In genomic region chr19:55678121-55678671, GRCh38 we compare ENCODE assay signal across 8 cellular contexts. TPM values are rescaled to one million over a fixed set of nuclear protein-coding genes. Genes with fewer than 3 reads are reported as not detected.
A peak's percentile ranks its signal among the peaks of the same experiment; 100 is the strongest.
DNase-seq lines count a peak whose midpoint lies in the region; ATAC-seq and TF ChIP-seq lines count a peak whose summit lies in the region.

No MANE protein-coding gene starts in this region.

- no peaks in the 10 kb centered on the region for H3K27me3 Mint-ChIP-seq in effector memory CD8-positive, alpha-beta T cell
- H3K27me3 Mint-ChIP-seq in stimulated activated naive B cell treated with anti-CD40 and anti-IgM and Interleukin-4, amounts not matched to agents 10 μg/mL and 1 μg/mL and 100 μg/mL, for 72 hours = no peaks in the 10 kb centered on the region

- no peaks in the 10 kb centered on the region for H3K9me3 Mint-ChIP-seq in effector memory CD8-positive, alpha-beta T cell
- no peaks in the 10 kb centered on the region for H3K9me3 Mint-ChIP-seq in stimulated activated naive B cell treated with anti-CD40 and anti-IgM and Interleukin-4, amounts not matched to agents 10 μg/mL and 1 μg/mL and 100 μg/mL, for 72 hours

- peak overlapping the region; percentile 13 to 59 for H3K27ac Mint-ChIP-seq in effector memory CD8-positive, alpha-beta T cell
- H3K27ac Mint-ChIP-seq in stimulated activated naive B cell treated with anti-CD40 and anti-IgM and Interleukin-4, amounts not matched to agents 10 μg/mL and 1 μg/mL and 100 μg/mL, for 72 hours = peak overlapping the region; percentile 98

- H3K4me3 Mint-ChIP-seq in effector memory CD8-positive, alpha-beta T cell = peak overlapping the region in 1 of 2 donors; percentile 40
- H3K4me3 Mint-ChIP-seq in stimulated activated naive B cell treated with anti-CD40 and anti-IgM and Interleukin-4, amounts not matched to agents 10 μg/mL and 1 μg/mL and 100 μg/mL, for 72 hours = peak overlapping the region; percentile 75 to 95

- intact Hi-C loops in uterus (cut with DNase I; ENCODE audit: low total_unique reads) = no loop called here

- no peak overlapping the region for H3K4me3 ChIP-seq in uterus

- peak; percentile 40 for TF ChIP-seq CTCF in GM10248 (IDR thresholded peaks at IDR 0.05; ENCODE audit: control extremely low read depth, extremely low read depth, low read depth, missing control alignments)
- TF ChIP-seq CTCF in uterus (IDR thresholded peaks at IDR 0.05) = no peak

- peaks cover 38 to 44% of the 10 kb centered on the region in 2 donors for H3K4me1 Mint-ChIP-seq in effector memory CD8-positive, alpha-beta T cell (ENCODE audit: low read depth in 2 of 2)
- H3K4me1 Mint-ChIP-seq in stimulated activated naive B cell treated with anti-CD40 and anti-IgM and Interleukin-4, amounts not matched to agents 10 μg/mL and 1 μg/mL and 100 μg/mL, for 72 hours = peaks cover 46 to 68% of the 10 kb centered on the region in 2 donors

- no peaks in the 10 kb centered on the region for H3K36me3 ChIP-seq in uterus

- TF ChIP-seq POLR2A in uterus (IDR thresholded peaks at IDR 0.05) = no peak

- no peaks in the 10 kb centered on the region for H3K9me3 ChIP-seq in uterus

- H3K27me3 ChIP-seq in uterus = no peaks in the 10 kb centered on the region

- ATAC-seq in GM19467 (IDR thresholded peaks at IDR 0.05; ENCODE audit: unreplicated experiment) (peak; percentile 62), HG03469 (IDR thresholded peaks at IDR 0.05; ENCODE audit: unreplicated experiment) (peak; percentile 62)
- no peak for ATAC-seq in effector memory CD8-positive, alpha-beta T cell (replicated peaks)
- peak; percentile 91 for ATAC-seq in stimulated activated naive B cell treated with anti-CD40 and anti-IgM and Interleukin-4, amounts not matched to agents 10 μg/mL and 1 μg/mL and 100 μg/mL, for 72 hours (replicated peaks)

- peaks cover 7 to 21% of the 10 kb centered on the region in 2 donors for H3K4me1 ChIP-seq in uterus

- DNase-seq in GM10248 (ENCODE audit: extremely low spot score) = peak; percentile 82
- no peak for DNase-seq in effector memory CD8-positive, alpha-beta T cell
- peak; percentile 84 for DNase-seq in stimulated activated naive B cell treated with anti-CD40 and anti-IgM and Interleukin-4, amounts not matched to agents 10 μg/mL and 1 μg/mL and 100 μg/mL, for 72 hours
- no peak for DNase-seq in uterus
- DNase-seq in NCI-H2081 (lab: John Stamatoyannopoulos, UW) = no peak
- no peak for DNase-seq in NCI-H128 (lab: John Stamatoyannopoulos, UW; ENCODE audit: unreplicated experiment)

- POLR2A ChIA-PET in GM10248 (lab: Yijun Ruan, JAX) = interaction anchor here (0.8 to 1.4 kb wide), 2 partner anchors 24 to 462 kb away, joined by 7 read pairs; partner anchors contain the start of genes U2AF2 and ZNF444

- peaks cover 62% of the 10 kb centered on the region for H3K36me3 Mint-ChIP-seq in effector memory CD8-positive, alpha-beta T cell (ENCODE audit: insufficient read depth)
- H3K36me3 Mint-ChIP-seq in stimulated activated naive B cell treated with anti-CD40 and anti-IgM and Interleukin-4, amounts not matched to agents 10 μg/mL and 1 μg/mL and 100 μg/mL, for 72 hours = peaks cover 41 to 59% of the 10 kb centered on the region in 2 donors

- H3K27ac ChIP-seq in uterus = no peak overlapping the region

- CTCF ChIA-PET in GM10248 (lab: Yijun Ruan, JAX) = interaction anchor here (1.0 to 1.8 kb wide), 3 partner anchors 12 to 24 kb away, joined by 3 to 4 read pairs (median 4); no protein-coding TSS in a partner anchor

RNA-seq across cellular contexts. Expression of gene EPN1, which starts 3.2 kb away (rescaled TPM):
- 10 to 100 TPM; 27.9 to 88.4 (median 51.7) TPM for total RNA-seq in uterus

RNA-seq across cellular contexts. Expression of gene U2AF2, which starts 23.4 kb away (rescaled TPM):
- 100 to 1,000 TPM in 1 of 4 donors, 10 to 100 TPM in 2, 1 to 10 TPM in 1; 10.0 to 165 (median 58.1) TPM for total RNA-seq in uterus

RNA-seq across cellular contexts. Expression of gene CCDC106, which starts 30.2 kb away (rescaled TPM):
- total RNA-seq in uterus = 10 to 100 TPM in 1 of 4 donors, 1 to 10 TPM in 3; 2.9 to 25.0 (median 6.7) TPM

RNA-seq across cellular contexts. Expression of gene ZNF581, which starts 34.7 kb away (rescaled TPM):
- total RNA-seq in uterus = 10 to 100 TPM in 3 of 4 donors, 1 to 10 TPM in 1; 2.8 to 30.3 (median 12.8) TPM

RNA-seq across cellular contexts. Expression of gene ZNF580, which starts 37.4 kb away (rescaled TPM):
- 10 to 100 TPM in 3 of 4 donors, 1 to 10 TPM in 1; 4.8 to 69.8 (median 19.1) TPM for total RNA-seq in uterus

Comparison
In these comparisons a context has a peak if more than half of its experiments do, and no peak if none do; other contexts are left out.
1. DNase-seq: peak in GM10248 (single experiment) and stimulated activated naive B cell treated with anti-CD40 and anti-IgM and Interleukin-4, amounts not matched to agents 10 μg/mL and 1 μg/mL and 100 μg/mL, for 72 hours (single experiment); none in effector memory CD8-positive, alpha-beta T cell (0 of 3), uterus (0 of 2), NCI-H2081 (0 of 2) and NCI-H128 (single experiment).